ENCODE assay signal across 8 cellular contexts in the genomic region with DNA sequence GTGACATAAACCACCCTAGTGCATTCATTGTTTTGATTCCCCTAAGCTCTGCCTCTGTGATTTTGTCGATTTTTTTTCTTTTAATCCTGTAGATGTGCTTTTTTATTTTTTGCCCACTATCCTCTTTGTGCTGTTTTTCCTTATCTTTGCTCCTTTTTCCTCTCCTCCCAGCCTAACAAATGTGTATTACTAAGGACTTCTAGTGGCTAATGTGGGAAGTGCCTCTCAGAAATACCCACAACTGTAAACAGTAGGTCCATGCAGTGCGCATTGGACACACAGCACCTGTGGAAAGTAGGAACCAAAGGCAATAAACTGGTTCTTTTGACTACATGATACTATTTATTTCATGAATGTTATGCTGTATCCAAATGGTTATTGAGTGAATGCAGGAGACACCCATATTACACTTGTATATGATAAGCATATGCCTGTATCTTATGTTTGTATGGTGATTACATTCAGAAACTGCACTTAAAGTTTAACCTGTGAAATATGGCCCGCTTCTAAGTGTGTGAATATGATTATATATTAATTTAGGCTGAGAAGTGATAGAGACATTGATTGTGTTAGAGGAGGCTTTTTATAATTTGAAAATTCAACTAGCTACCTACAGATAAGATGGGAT.
DNase-seq lines count a peak whose midpoint lies in the region; ATAC-seq and TF ChIP-seq lines count a peak whose summit lies in the region.

No MANE protein-coding gene starts in this region.

- no peak overlapping the region for H3K56ac ChIP-seq in H9 (ENCODE audit: insufficient read length, low read depth, low read length)

- DNase-seq in CD4-positive, alpha-beta T cell, result no peak
- DNase-seq in H9 (no peak), RWPE2 (ENCODE audit: low spot score) (no peak), foreskin keratinocyte (peak in 1 of 2 donors; percentile 30)
- no peak for DNase-seq in effector memory CD8-positive, alpha-beta T cell
- no peak for DNase-seq in activated CD4-positive, CD25-positive, alpha-beta regulatory T cell (lab: John Stamatoyannopoulos, UW)

- no peaks in the 10 kb centered on the region for H3K79me1 ChIP-seq in H9 (ENCODE audit: insufficient read depth, low read depth, low read length, poor library complexity, severe bottlenecking)

- no peak overlapping the region for H2BK120ac ChIP-seq in H9 (ENCODE audit: low read depth, low read length, poor library complexity, severe bottlenecking)

- no peak overlapping the region for H3K9ac ChIP-seq in H9 (ENCODE audit: extremely low read depth, insufficient read length, low read length)
- no peak overlapping the region for H3K9ac ChIP-seq in parathyroid adenoma

- H2AFZ ChIP-seq in H9 (ENCODE audit: low read length) (no peak overlapping the region), parathyroid adenoma (no peak overlapping the region)

- H3K4me3 ChIP-seq in RWPE2 (ENCODE audit: severe bottlenecking) (no peak overlapping the region), parathyroid adenoma (ENCODE audit: low read depth, low read length) (no peak overlapping the region)

- no peak overlapping the region for H2BK15ac ChIP-seq in H9 (ENCODE audit: low read depth, low read length)

- H3K23ac ChIP-seq in H9 (ENCODE audit: insufficient read length, low read depth, low read length), result no peak overlapping the region

- no peak overlapping the region for H4K8ac ChIP-seq in H9 (replicated peaks; ENCODE audit: insufficient read length, low read depth, low read length)

- no peak overlapping the region for H3K27ac Mint-ChIP-seq in CD4-positive, alpha-beta T cell
- peak overlapping the region in 2 of 3 experiments; percentile 25 to 52; a peak in 4 of 7 replicates for H3K27ac Mint-ChIP-seq in H9
- H3K27ac Mint-ChIP-seq in effector memory CD8-positive, alpha-beta T cell, result peak overlapping the region in 1 of 2 donors; percentile 2

- H3K18ac ChIP-seq in H9 (ENCODE audit: insufficient read length, low read depth, low read length), result no peak overlapping the region

- no CpG with 5 or more reads among the region's 3 CpGs for WGBS in H9 (ENCODE audit: extremely low coverage, insufficient read length, low lambda C conversion rate)

- peaks cover 27% of the 10 kb centered on the region for H3K36me3 Mint-ChIP-seq in CD4-positive, alpha-beta T cell (ENCODE audit: low read depth)
- H3K36me3 Mint-ChIP-seq in H9 (ENCODE audit: insufficient read depth in 1 of 3, low read depth in 3 of 3), result peaks cover 0 to 8% (median 8%) of the 10 kb centered on the region in 3 experiments; a peak in 3 of 7 replicates
- peaks cover 3% of the 10 kb centered on the region for H3K36me3 Mint-ChIP-seq in effector memory CD8-positive, alpha-beta T cell (ENCODE audit: insufficient read depth)

- CTCF ChIA-PET in CD4-positive, alpha-beta T cell (lab: Charles Lee), result interaction anchor here (1.4 kb wide), 1 partner anchor 10 kb away, joined by 3 read pairs; no protein-coding TSS in a partner anchor

- no peaks in the 10 kb centered on the region for H3K27me3 Mint-ChIP-seq in CD4-positive, alpha-beta T cell
- H3K27me3 Mint-ChIP-seq in H9 (ENCODE audit: low read depth), result no peaks in the 10 kb centered on the region
- no peaks in the 10 kb centered on the region for H3K27me3 Mint-ChIP-seq in effector memory CD8-positive, alpha-beta T cell

- no peaks in the 10 kb centered on the region for H3K9me3 Mint-ChIP-seq in CD4-positive, alpha-beta T cell
- no peaks in the 10 kb centered on the region; a peak in 1 of 5 replicates for H3K9me3 Mint-ChIP-seq in H9
- H3K9me3 Mint-ChIP-seq in effector memory CD8-positive, alpha-beta T cell, result no peaks in the 10 kb centered on the region

- no peak overlapping the region for H4K91ac ChIP-seq in H9 (ENCODE audit: insufficient read length, low read depth, low read length)

- no peak overlapping the region for H3T11ph ChIP-seq in H9 (ENCODE audit: low read length)

- H3K79me2 ChIP-seq in H9 (ENCODE audit: insufficient read depth, low read length), result no peaks in the 10 kb centered on the region
- no peaks in the 10 kb centered on the region for H3K79me2 ChIP-seq in parathyroid adenoma

- H2BK20ac ChIP-seq in H9 (ENCODE audit: low read depth, low read length, poor library complexity, severe bottlenecking), result no peak overlapping the region

- no peaks in the 10 kb centered on the region for H4K20me1 ChIP-seq in H9 (ENCODE audit: control insufficient read depth, insufficient read depth, insufficient read length)

- no peaks in the 10 kb centered on the region for H3K23me2 ChIP-seq in H9 (ENCODE audit: insufficient read length, low read depth, low read length, poor library complexity, severe bottlenecking)

- no peak for ATAC-seq in CD4-positive, alpha-beta T cell (ENCODE audit: poor library complexity)
- peak; percentile 72 for ATAC-seq in RWPE2 (ENCODE audit: low read depth)
- peak; percentile 59 for ATAC-seq in foreskin keratinocyte
- no peak for ATAC-seq in HG03442 (IDR thresholded peaks at IDR 0.05; ENCODE audit: unreplicated experiment)
- ATAC-seq in effector memory CD8-positive, alpha-beta T cell (replicated peaks), result no peak

- H3K27ac ChIP-seq in CD4-positive, alpha-beta T cell (ENCODE audit: low read depth, low read length), result no peak overlapping the region
- no peak overlapping the region for H3K27ac ChIP-seq in H9 (ENCODE audit: insufficient read length, low read depth, low read length)
- no peak overlapping the region for H3K27ac ChIP-seq in RWPE2 (ENCODE audit: poor library complexity, severe bottlenecking)
- H3K27ac ChIP-seq in foreskin keratinocyte, result no peak overlapping the region
- H3K27ac ChIP-seq in parathyroid adenoma, result no peak overlapping the region

- H3K4me1 Mint-ChIP-seq in CD4-positive, alpha-beta T cell (ENCODE audit: low read depth), result peaks cover 85% of the 10 kb centered on the region
- H3K4me1 Mint-ChIP-seq in H9, result peaks cover 31 to 33% of the 10 kb centered on the region in 2 experiments
- peaks cover 37 to 62% of the 10 kb centered on the region in 2 donors for H3K4me1 Mint-ChIP-seq in effector memory CD8-positive, alpha-beta T cell (ENCODE audit: low read depth in 2 of 2)

- no peak overlapping the region for H3K14ac ChIP-seq in H9 (ENCODE audit: insufficient read depth, low read length)

- H2BK5ac ChIP-seq in H9 (ENCODE audit: insufficient read length, low read length), result no peak overlapping the region

- H2AK5ac ChIP-seq in H9 (ENCODE audit: insufficient read length, low read length), result no peak overlapping the region

- POLR2A ChIA-PET in CD4-positive, alpha-beta T cell (lab: Charles Lee), result interaction anchor here (0.8 kb wide), 1 partner anchor 133 kb away, joined by 3 read pairs; no protein-coding TSS in a partner anchor

- peak; percentile 52 for TF ChIP-seq CTCF in CD4-positive, alpha-beta T cell (IDR thresholded peaks at IDR 0.05)
- peak; percentile 72 for TF ChIP-seq CTCF in H9 (conservative IDR thresholded peaks at IDR 0.05)
- peak; percentile 59 for TF ChIP-seq CTCF in RWPE2 (IDR thresholded peaks at IDR 0.05; ENCODE audit: poor library complexity, severe bottlenecking)
- TF ChIP-seq CTCF in foreskin keratinocyte (conservative IDR thresholded peaks at IDR 0.05), result peak; percentile 68
- TF ChIP-seq CTCF in parathyroid adenoma (IDR thresholded peaks at IDR 0.05), result peak; percentile 25

- no peaks in the 10 kb centered on the region for H3K9me3 ChIP-seq in CD4-positive, alpha-beta T cell (ENCODE audit: control insufficient read depth, low read length)
- no peaks in the 10 kb centered on the region for H3K9me3 ChIP-seq in H9 (ENCODE audit: control insufficient read depth, low read depth, low read length)
- H3K9me3 ChIP-seq in RWPE2 (ENCODE audit: severe bottlenecking), result no peaks in the 10 kb centered on the region
- no peaks in the 10 kb centered on the region for H3K9me3 ChIP-seq in parathyroid adenoma (ENCODE audit: control insufficient read depth, low read length)

- no peak overlapping the region for H2BK12ac ChIP-seq in H9 (ENCODE audit: insufficient read length, low read depth, low read length)

- H3K27me3 ChIP-seq in CD4-positive, alpha-beta T cell (ENCODE audit: control insufficient read depth, insufficient read depth, low read length), result no peaks in the 10 kb centered on the region
- H3K27me3 ChIP-seq in H9 (ENCODE audit: insufficient read depth, low read length) (no peaks in the 10 kb centered on the region), RWPE2 (ENCODE audit: insufficient read depth, poor library complexity, severe bottlenecking) (no peaks in the 10 kb centered on the region), foreskin keratinocyte (no peaks in the 10 kb centered on the region), parathyroid adenoma (ENCODE audit: control insufficient read depth, insufficient read depth, low read length) (no peaks in the 10 kb centered on the region)

- no peak overlapping the region for H3K4me2 ChIP-seq in H9 (ENCODE audit: insufficient read depth, insufficient read length, low read length)
- H3K4me2 ChIP-seq in parathyroid adenoma (ENCODE audit: low read length), result no peak overlapping the region

- intact Hi-C loops in CD4-positive, alpha-beta T cell (cut with DNase I, micrococcal nuclease), result loop anchor here in 1 of 2 experiments (10.0 kb wide), 2 partner anchors 208 to 428 kb away; partner anchors contain the start of gene DAZL

- no peak overlapping the region for H4K5ac ChIP-seq in H9 (ENCODE audit: insufficient read length, low read depth, low read length)

- H3K4me3 Mint-ChIP-seq in CD4-positive, alpha-beta T cell, result no peak overlapping the region
- no peak overlapping the region for H3K4me3 Mint-ChIP-seq in H9
- H3K4me3 Mint-ChIP-seq in effector memory CD8-positive, alpha-beta T cell, result no peak overlapping the region

- no peak overlapping the region for H3K4ac ChIP-seq in H9 (ENCODE audit: low read depth, low read length)

- H3K4me1 ChIP-seq in H9 (ENCODE audit: insufficient read depth, low read length) (no peaks in the 10 kb centered on the region; the same call in 1 of the 2 replicates), RWPE2 (ENCODE audit: insufficient read depth, poor library complexity, severe bottlenecking) (no peaks in the 10 kb centered on the region), foreskin keratinocyte (peaks cover 4% of the 10 kb centered on the region), parathyroid adenoma (no peaks in the 10 kb centered on the region)

- H3K36me3 ChIP-seq in RWPE2 (ENCODE audit: low read depth) (no peaks in the 10 kb centered on the region), parathyroid adenoma (ENCODE audit: control insufficient read depth, insufficient read depth, low read length) (no peaks in the 10 kb centered on the region)

Comparison
In these comparisons a context has a peak if more than half of its experiments do, and no peak if none do; other contexts are left out.
1. ATAC-seq: peak in RWPE2 (single experiment) and foreskin keratinocyte (single experiment); none in CD4-positive, alpha-beta T cell (single experiment), HG03442 (single experiment) and effector memory CD8-positive, alpha-beta T cell (single experiment).
2. Peak in every context shown above with its lines, with median percentiles within 50 percentile points of each other: CTCF ChIP-seq.